1 cellular context compared by ENCODE assay signal in the genomic region with DNA sequence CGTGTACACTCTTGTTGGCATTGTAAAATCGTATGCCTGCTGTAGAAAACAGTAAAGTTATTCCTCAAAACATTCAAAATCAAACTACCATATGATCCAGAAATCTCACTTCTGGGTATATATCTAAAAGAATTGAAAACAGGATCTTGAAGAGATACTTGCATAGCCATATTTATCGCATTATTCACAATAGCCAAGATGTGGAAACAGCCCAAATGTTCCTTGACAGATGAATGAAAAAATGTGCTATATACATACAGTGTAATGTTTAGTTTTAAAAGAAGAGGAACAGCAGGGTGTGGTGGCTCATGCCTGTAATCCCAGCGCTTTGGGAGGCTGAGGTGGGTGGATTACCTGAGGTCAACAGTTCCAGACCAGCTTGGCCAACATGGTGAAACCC.
TF ChIP-seq lines count a peak whose summit lies in the region.

No MANE protein-coding gene starts in this region.

TF ChIP-seq in SK-N-SH treated with all-trans-retinoic acid at 6 μM for 48 hours, 23 proteins besides CTCF, POLR2A, EP300 and RAD21 (continued from another document):
- TF ChIP-seq ISL1 (CRISPR knock-in tag; IDR thresholded peaks at IDR 0.05), result no peak
- TF ChIP-seq, protein P1, sequence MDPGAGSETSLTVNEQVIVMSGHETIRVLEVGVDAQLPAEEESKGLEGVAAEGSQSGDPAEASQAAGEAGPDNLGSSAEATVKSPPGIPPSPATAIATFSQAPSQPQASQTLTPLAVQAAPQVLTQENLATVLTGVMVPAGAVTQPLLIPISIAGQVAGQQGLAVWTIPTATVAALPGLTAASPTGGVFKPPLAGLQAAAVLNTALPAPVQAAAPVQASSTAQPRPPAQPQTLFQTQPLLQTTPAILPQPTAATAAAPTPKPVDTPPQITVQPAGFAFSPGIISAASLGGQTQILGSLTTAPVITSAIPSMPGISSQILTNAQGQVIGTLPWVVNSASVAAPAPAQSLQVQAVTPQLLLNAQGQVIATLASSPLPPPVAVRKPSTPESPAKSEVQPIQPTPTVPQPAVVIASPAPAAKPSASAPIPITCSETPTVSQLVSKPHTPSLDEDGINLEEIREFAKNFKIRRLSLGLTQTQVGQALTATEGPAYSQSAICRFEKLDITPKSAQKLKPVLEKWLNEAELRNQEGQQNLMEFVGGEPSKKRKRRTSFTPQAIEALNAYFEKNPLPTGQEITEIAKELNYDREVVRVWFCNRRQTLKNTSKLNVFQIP (CRISPR knock-in tag; IDR thresholded peaks at IDR 0.05; ENCODE audit: borderline replicate concordance, low read depth), result no peak
TF ChIP-seq in SK-N-SH treated with all-trans-retinoic acid at 6 μM for 48 hours: peak in this region for 0.
